8 cellular contexts compared by ENCODE assay signal in genomic region chr21:44836666-44837471, GRCh38. TPM values are rescaled to one million over a fixed set of nuclear protein-coding genes. Genes with fewer than 3 reads are reported as not detected.
A peak's percentile ranks its signal among the peaks of the same experiment; 100 is the strongest.
DNase-seq lines count a peak whose midpoint lies in the region; ATAC-seq and TF ChIP-seq lines count a peak whose summit lies in the region.

No MANE protein-coding gene starts in this region.

- no peak overlapping the region for H3K27ac Mint-ChIP-seq in Calu3 (ENCODE audit: unreplicated experiment)

- DNase-seq in Calu3 (peak; percentile 43), M059J (ENCODE audit: low read depth) (peak; percentile 40), lower lobe of right lung (no peak)

- ATAC-seq in lower lobe of right lung (peak; percentile 60), HG03354 (IDR thresholded peaks at IDR 0.05; ENCODE audit: poor library complexity, severe bottlenecking, unreplicated experiment) (no peak), GM21619 (IDR thresholded peaks at IDR 0.05; ENCODE audit: unreplicated experiment) (no peak), HG03442 (IDR thresholded peaks at IDR 0.05; ENCODE audit: unreplicated experiment) (no peak), GM18867 (IDR thresholded peaks at IDR 0.05; ENCODE audit: unreplicated experiment) (no peak)

- no TSS peak for BruUV-seq in Calu3 (replicated peaks; lab: Mats Ljungman, UMichigan)

- peaks cover 15% of the 10 kb centered on the region for H3K4me1 Mint-ChIP-seq in Calu3 (ENCODE audit: low read depth, unreplicated experiment)

- no peak overlapping the region for H3K4me3 ChIP-seq in lower lobe of right lung

- H3K27me3 ChIP-seq in lower lobe of right lung (ENCODE audit: low read depth) = peaks cover 3% of the 10 kb centered on the region

- no peaks in the 10 kb centered on the region for H3K9me3 ChIP-seq in lower lobe of right lung

- no peak overlapping the region for H3K4me3 Mint-ChIP-seq in Calu3 (ENCODE audit: low read depth, unreplicated experiment)

- intact Hi-C loops in Calu3 (cut with micrococcal nuclease; ENCODE audit: unreplicated experiment) = no loop called here
- intact Hi-C loops in lower lobe of right lung (cut with DNase I) = no loop called here

- H3K9me3 Mint-ChIP-seq in Calu3 (ENCODE audit: low read depth, unreplicated experiment) = no peaks in the 10 kb centered on the region

- H3K4me1 ChIP-seq in lower lobe of right lung = no peaks in the 10 kb centered on the region

- CTCF ChIA-PET in Calu3 (lab: Charles Lee) = interaction anchor here (0.8 kb wide), 1 partner anchor 165 kb away, joined by 7 read pairs; no protein-coding TSS in a partner anchor

- peak overlapping the region; percentile 72 for H3K27ac ChIP-seq in VCaP
- H3K27ac ChIP-seq in lower lobe of right lung = no peak overlapping the region

- TF ChIP-seq CTCF in Calu3 (IDR thresholded peaks at IDR 0.05; ENCODE audit: unreplicated experiment) = no peak
- peak; percentile 51 for TF ChIP-seq CTCF in VCaP (conservative IDR thresholded peaks at IDR 0.05)
- no peak for TF ChIP-seq CTCF in lower lobe of right lung (IDR thresholded peaks at IDR 0.05)

- peaks cover 51% of the 10 kb centered on the region for H3K27me3 Mint-ChIP-seq in Calu3 (ENCODE audit: unreplicated experiment)

- H3K36me3 Mint-ChIP-seq in Calu3 (ENCODE audit: insufficient read depth, unreplicated experiment) = peaks cover 4% of the 10 kb centered on the region

- H3K36me3 ChIP-seq in lower lobe of right lung = no peaks in the 10 kb centered on the region

RNA-seq across cellular contexts. Expression of gene SUMO3, which starts 19.0 kb away (rescaled TPM):
- 56.7 and 58.1 TPM in 2 replicates for total RNA-seq in Calu3 (2022)
- 198 and 200 TPM in 2 replicates for total RNA-seq in M059J (2014; rRNA removed; shearing (Covaris generic))
- total RNA-seq in lower lobe of right lung = 88.2 TPM

RNA-seq across cellular contexts. Expression of gene UBE2G2, which starts 35.2 kb away (rescaled TPM):
- total RNA-seq in Calu3 (2022) = 61.7 and 70.8 TPM in 2 replicates
- total RNA-seq in M059J (2014; rRNA removed; shearing (Covaris generic)) = 74.0 and 90.6 TPM in 2 replicates
- total RNA-seq in lower lobe of right lung = 76.9 TPM

RNA-seq across cellular contexts. Expression of gene PTTG1IP, which starts 36.6 kb away (rescaled TPM):
- 135 and 136 TPM in 2 replicates for total RNA-seq in Calu3 (2022)
- total RNA-seq in M059J (2014; rRNA removed; shearing (Covaris generic)) = 470 and 558 TPM in 2 replicates
- 209 TPM for total RNA-seq in lower lobe of right lung

Comparison
In these comparisons a context has a peak if more than half of its experiments do, and no peak if none do; other contexts are left out.
1. ATAC-seq: peak in lower lobe of right lung (2 of 2); none in HG03354 (single experiment), GM21619 (single experiment), HG03442 (single experiment) and GM18867 (single experiment).